In genomic region chr7:4878336-4879335, GRCh38 we compare ENCODE assay signal across 22 cellular contexts. TPM values are rescaled to one million over a fixed set of nuclear protein-coding genes. Genes with fewer than 3 reads are reported as not detected.
DNase-seq lines count a peak whose midpoint lies in the region; ATAC-seq, FAIRE-seq and TF ChIP-seq lines count a peak whose summit lies in the region.
"Had no signal": no experiment of that assay in that cellular context is flagged by ENCODE, and none has a peak within 500 bp of the region (broad histone marks: within the 10 kb centered on the region; RNA-seq: fewer than 3 reads in every experiment).

No MANE protein-coding gene starts in this region.

- H4K20me1 ChIP-seq in BLaER1 treated with 17β-estradiol and CSF1 and Interleukin-3, amounts not matched to agents 10 nM and 100 nM = peaks cover 0 to 5% (median 0%) of the 10 kb centered on the region in 11 experiments; a peak in 2 of 22 replicates

- TF ChIP-seq POLR2A in gastrocnemius medialis (IDR thresholded peaks at IDR 0.05) = no peak

- ATAC-seq in gastrocnemius medialis (no peak), GM21381 (IDR thresholded peaks at IDR 0.05; ENCODE audit: unreplicated experiment) (no peak)
- ATAC-seq: stimulated activated effector memory CD8-positive, alpha-beta T cell treated with anti-CD3 and anti-CD28 coated beads, Interleukin-12 subunit alpha, Interleukin-12 subunit beta, amount 100 ng/mL, for 72 hours had no signal

- TF ChIP-seq CTCF in gastrocnemius medialis (IDR thresholded peaks at IDR 0.05 in 4 of 5, conservative IDR thresholded peaks at IDR 0.05 in 1 of 5) (no peak), foreskin fibroblast (IDR thresholded peaks at IDR 0.05; ENCODE audit: low read depth, low read length) (no peak)

- peak; percentile 26 for FAIRE-seq in HTR-8/SVneo (lab: Jason Lieb, UNC)
- FAIRE-seq: GM19239, H1, islet of Langerhans had no signal

- peaks cover 0 to 34% (median 15%) of the 10 kb centered on the region in 11 experiments; a peak in 11 of 22 replicates for H3K36me3 ChIP-seq in BLaER1 treated with 17β-estradiol and CSF1 and Interleukin-3, amounts not matched to agents 10 nM and 100 nM
- H3K36me3 ChIP-seq in gastrocnemius medialis = peaks cover 0 to 4% of the 10 kb centered on the region in 2 donors

- in situ Hi-C loops in gastrocnemius medialis (cut with MboI; ENCODE audit: low sequenced_read_pairs in 4 of 4) = no loop called here

- H3K4me3 ChIP-seq in BLaER1 treated with 17β-estradiol and CSF1 and Interleukin-3, amounts not matched to agents 10 nM and 100 nM = no peak overlapping the region
- H3K4me3 ChIP-seq in gastrocnemius medialis (peak overlapping the region; percentile 17 to 44 (median 26)), foreskin fibroblast (ENCODE audit: low read depth in 1 of 2, low read length in 2 of 2) (no peak overlapping the region)
- H3K4me3 ChIP-seq: hepatocyte had no signal

- DNase-seq in HTR-8/SVneo (ENCODE audit: insufficient read length, low spot score) (no peak), gastrocnemius medialis (no peak), foreskin fibroblast (no peak), HuH-7.5 (ENCODE audit: low spot score) (no peak)
- DNase-seq: activated CD4-positive, alpha-beta T cell treated with anti-CD3 and anti-CD28 coated beads, Interleukin-2, amount 50 U/mL, for 4 hours; activated naive CD4-positive, alpha-beta T cell; amniotic stem cell; endodermal cell; GF-D8; NCI-H1417 treated with DMSO at 0.1 percent for 48 hours; NCI-H2171 treated with DMSO at 0.1 percent for 48 hours; NCI-H69; SIG-M5; WERI-Rb-1 had no signal

- H3K27ac ChIP-seq in BLaER1 treated with 17β-estradiol and CSF1 and Interleukin-3, amounts not matched to agents 10 nM and 100 nM = no peak overlapping the region
- H3K27ac ChIP-seq in layer of hippocampus (ENCODE audit: low read depth, low read length) (peak overlapping the region; percentile 62), gastrocnemius medialis (peak overlapping the region in 2 of 4 donors; percentile 4 to 50)
- H3K27ac ChIP-seq: hepatocyte, WERI-Rb-1 had no signal

- intact Hi-C loops in gastrocnemius medialis (cut with DNase I; ENCODE audit: low total_unique reads) = no loop called here

- H3K4me2 ChIP-seq in BLaER1 treated with 17β-estradiol and CSF1 and Interleukin-3, amounts not matched to agents 10 nM and 100 nM = peak overlapping the region in 8 of 11 experiments; percentile 77 to 99 (median 84); a peak in 16 of 22 replicates
- H3K4me2 ChIP-seq: hepatocyte had no signal

- peaks cover 27 to 72% (median 53%) of the 10 kb centered on the region in 10 experiments for H3K4me1 ChIP-seq in BLaER1 treated with 17β-estradiol and CSF1 and Interleukin-3, amounts not matched to agents 10 nM and 100 nM
- H3K4me1 ChIP-seq in gastrocnemius medialis = peaks cover 0 to 4% of the 10 kb centered on the region in 2 donors

- H3K9ac ChIP-seq in BLaER1 treated with 17β-estradiol and CSF1 and Interleukin-3, amounts not matched to agents 10 nM and 100 nM = peak overlapping the region in 2 of 11 experiments; percentile 39 to 60; a peak in 1 of 22 replicates

- H3K27me3 ChIP-seq in BLaER1 treated with 17β-estradiol and CSF1 and Interleukin-3, amounts not matched to agents 10 nM and 100 nM = peaks cover 0 to 39% (median 0%) of the 10 kb centered on the region in 11 experiments; a peak in 8 of 22 replicates
- H3K27me3 ChIP-seq in layer of hippocampus (ENCODE audit: control insufficient read depth, insufficient read depth, low read length) (no peaks in the 10 kb centered on the region), gastrocnemius medialis (peaks cover 0 to 4% (median 0%) of the 10 kb centered on the region in 3 donors)

- no peaks in the 10 kb centered on the region for H3K9me3 ChIP-seq in BLaER1 treated with 17β-estradiol and CSF1 and Interleukin-3, amounts not matched to agents 10 nM and 100 nM (replicated peaks in 1 of 11)
- H3K9me3 ChIP-seq in gastrocnemius medialis = no peaks in the 10 kb centered on the region

RNA-seq across cellular contexts. Expression of gene RADIL, which starts 4.9 kb away (rescaled TPM):
- total RNA-seq in gastrocnemius medialis = 10 to 100 TPM in 1 of 4 donors, 1 to 10 TPM in 3; 2.1 to 12.1 (median 5.0) TPM

RNA-seq across cellular contexts. Expression of gene PAPOLB, which starts 16.8 kb away (rescaled TPM):
- under 1 TPM in 1 of 4 donors, not detected in 3; 0.10 TPM for total RNA-seq in gastrocnemius medialis
- total RNA-seq: hepatocyte had no signal

Comparison
In these comparisons a context has a peak if more than half of its experiments do, and no peak if none do; other contexts are left out.
1. H3K4me3 ChIP-seq: peak in gastrocnemius medialis (4 of 4); none in BLaER1 treated with 17β-estradiol and CSF1 and Interleukin-3, amounts not matched to agents 10 nM and 100 nM (0 of 10) and foreskin fibroblast (0 of 2).